Comparison of ENCODE assay signal across 7 cellular contexts in genomic region chr1:9291914-9292360, GRCh38. TPM values are rescaled to one million over a fixed set of nuclear protein-coding genes. Genes with fewer than 3 reads are reported as not detected.
DNase-seq lines count a peak whose midpoint lies in the region; ATAC-seq and TF ChIP-seq lines count a peak whose summit lies in the region.

No MANE protein-coding gene starts in this region.

- TF ChIP-seq CTCF in HFF-Myc (IDR thresholded peaks at IDR 0.05; ENCODE audit: low read depth, low read length, missing control alignments): no peak

- peak overlapping the region; percentile 56 for H3K4me3 Mint-ChIP-seq in activated CD4-positive, alpha-beta memory T cell treated with anti-CD3 and anti-CD28 coated beads, Interleukin-2, amount 10 ng/mL, durations not matched to agents 7 days and 5 days

- no peak for DNase-seq in HFF-Myc (ENCODE audit: extremely low read depth, low read depth)
- DNase-seq in activated CD4-positive, alpha-beta memory T cell treated with anti-CD3 and anti-CD28 coated beads, Interleukin-2, amount 10 ng/mL, durations not matched to agents 7 days and 5 days: no peak
- peak; percentile 70 for DNase-seq in left cardiac atrium
- peak; percentile 82 for DNase-seq in sciatic nerve (ENCODE audit: low spot score)
- DNase-seq in activated CD4-positive, CD25-positive, alpha-beta regulatory T cell (lab: John Stamatoyannopoulos, UW): no peak
- no peak for DNase-seq in activated CD8-positive, alpha-beta memory T cell treated with anti-CD3 and anti-CD28 coated beads for 24 hours

- intact Hi-C loops in left cardiac atrium (cut with DNase I): loop anchor here (5.0 to 10.0 kb wide), 3 partner anchors 83 to 150 kb away; no protein-coding TSS in a partner anchor
- intact Hi-C loops in sciatic nerve (cut with DNase I): no loop called here

- H3K4me3 ChIP-seq in HFF-Myc (replicated peaks; ENCODE audit: low read depth, low read length): peak overlapping the region; percentile 81

- no peak overlapping the region for H3K27ac Mint-ChIP-seq in activated CD4-positive, alpha-beta memory T cell treated with anti-CD3 and anti-CD28 coated beads, Interleukin-2, amount 10 ng/mL, durations not matched to agents 7 days and 5 days

- peaks cover 7% of the 10 kb centered on the region for H3K27me3 Mint-ChIP-seq in activated CD4-positive, alpha-beta memory T cell treated with anti-CD3 and anti-CD28 coated beads, Interleukin-2, amount 10 ng/mL, durations not matched to agents 7 days and 5 days

- ATAC-seq in left cardiac atrium: peak; percentile 1 to 9
- ATAC-seq in sciatic nerve: no peak
- no peak for ATAC-seq in HG02588 (IDR thresholded peaks at IDR 0.05; ENCODE audit: unreplicated experiment)

- H3K36me3 Mint-ChIP-seq in activated CD4-positive, alpha-beta memory T cell treated with anti-CD3 and anti-CD28 coated beads, Interleukin-2, amount 10 ng/mL, durations not matched to agents 7 days and 5 days (ENCODE audit: low read depth): peaks cover 23% of the 10 kb centered on the region

- H3K9me3 Mint-ChIP-seq in activated CD4-positive, alpha-beta memory T cell treated with anti-CD3 and anti-CD28 coated beads, Interleukin-2, amount 10 ng/mL, durations not matched to agents 7 days and 5 days: peaks cover 17% of the 10 kb centered on the region

- CTCF ChIA-PET in activated CD4-positive, alpha-beta memory T cell treated with anti-CD3 and anti-CD28 coated beads, Interleukin-2, amount 10 ng/mL, durations not matched to agents 7 days and 5 days (lab: Charles Lee): interaction anchor here (0.5 to 6.2 kb wide), 8 partner anchors 14 to 453 kb away, joined by 3 to 52 read pairs (median 4); no protein-coding TSS in a partner anchor

- POLR2A ChIA-PET in activated CD4-positive, alpha-beta memory T cell treated with anti-CD3 and anti-CD28 coated beads, Interleukin-2, amount 10 ng/mL, durations not matched to agents 7 days and 5 days (lab: Charles Lee): interaction anchor here (0.9 to 1.7 kb wide), 7 partner anchors 9 to 199 kb away, joined by 3 to 5 read pairs (median 4); no protein-coding TSS in a partner anchor

- H3K4me1 Mint-ChIP-seq in activated CD4-positive, alpha-beta memory T cell treated with anti-CD3 and anti-CD28 coated beads, Interleukin-2, amount 10 ng/mL, durations not matched to agents 7 days and 5 days: peaks cover 24% of the 10 kb centered on the region

RNA-seq across cellular contexts. Expression of gene SPSB1, which starts 0.8 kb away (rescaled TPM):
- 10 to 100 TPM; 17.4 to 18.0 TPM for total RNA-seq in activated CD4-positive, alpha-beta memory T cell treated with anti-CD3 and anti-CD28 coated beads, Interleukin-2, amount 10 ng/mL, durations not matched to agents 7 days and 5 days
- total RNA-seq in left cardiac atrium (10 to 100 TPM; 16.8 to 19.1 TPM), sciatic nerve (20.1 TPM)

RNA-seq across cellular contexts. Expression of gene H6PD, which starts 57.4 kb away (rescaled TPM):
- total RNA-seq in activated CD4-positive, alpha-beta memory T cell treated with anti-CD3 and anti-CD28 coated beads, Interleukin-2, amount 10 ng/mL, durations not matched to agents 7 days and 5 days: 10 to 100 TPM; 12.9 to 13.2 TPM
- total RNA-seq in left cardiac atrium (10 to 100 TPM; 33.3 to 40.6 TPM), sciatic nerve (52.9 TPM)

Comparison
In these comparisons a context has a peak if more than half of its experiments do, and no peak if none do; other contexts are left out.
1. DNase-seq: peak in left cardiac atrium (single experiment) and sciatic nerve (single experiment); none in HFF-Myc (single experiment), activated CD4-positive, alpha-beta memory T cell treated with anti-CD3 and anti-CD28 coated beads, Interleukin-2, amount 10 ng/mL, durations not matched to agents 7 days and 5 days (single experiment), activated CD4-positive, CD25-positive, alpha-beta regulatory T cell (0 of 4) and activated CD8-positive, alpha-beta memory T cell treated with anti-CD3 and anti-CD28 coated beads for 24 hours (single experiment).
2. ATAC-seq: peak in left cardiac atrium (2 of 2); none in sciatic nerve (single experiment) and HG02588 (single experiment).